1 cellular context compared by ENCODE assay signal in the genomic region with DNA sequence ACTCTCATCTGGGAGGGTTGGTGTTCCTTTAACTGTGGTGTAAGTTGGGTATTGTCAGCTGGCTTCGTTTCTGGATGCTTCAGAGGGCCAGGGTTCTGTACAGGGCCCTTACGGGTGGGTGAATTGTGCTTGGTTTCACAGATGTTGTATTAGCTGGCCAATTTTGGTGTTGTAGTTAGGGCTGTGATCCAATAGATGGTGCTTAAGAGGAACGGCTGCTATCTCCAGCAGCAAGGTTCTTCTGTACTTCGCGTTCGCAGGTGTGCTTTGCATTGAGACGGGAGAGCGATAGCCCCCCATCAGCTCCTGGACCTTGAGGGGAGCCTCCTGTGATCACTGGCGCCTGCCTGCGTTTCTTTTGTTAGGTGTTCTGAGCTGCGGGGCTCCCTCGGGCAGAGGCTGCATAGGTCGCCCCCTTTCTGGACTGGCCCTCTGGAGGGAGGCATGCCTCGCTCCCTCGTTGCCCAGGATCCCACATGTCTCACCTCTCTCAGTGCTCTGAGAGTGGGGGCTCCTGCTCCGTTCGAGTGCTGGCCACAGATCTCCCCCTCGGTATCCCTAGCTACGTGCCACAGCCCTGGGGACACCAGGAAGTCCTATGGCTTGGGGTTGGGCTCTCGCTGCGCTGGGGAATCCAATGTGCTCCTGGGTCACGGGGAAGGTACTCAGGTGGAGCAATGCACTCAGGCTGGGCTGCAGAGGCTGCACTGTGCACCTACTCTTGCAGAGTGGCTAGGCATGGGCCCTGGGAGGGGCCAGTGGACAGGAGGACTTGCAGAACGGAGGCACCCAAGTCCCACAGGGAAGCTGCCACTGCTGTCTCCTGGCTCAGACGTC.
TF ChIP-seq lines count a peak whose summit lies in the region.

No MANE protein-coding gene starts in this region.

TF ChIP-seq in HEK293, 187 proteins besides CTCF, POLR2A, EP300 and RAD21 (continued from another document):
- TF ChIP-seq, protein P1, sequence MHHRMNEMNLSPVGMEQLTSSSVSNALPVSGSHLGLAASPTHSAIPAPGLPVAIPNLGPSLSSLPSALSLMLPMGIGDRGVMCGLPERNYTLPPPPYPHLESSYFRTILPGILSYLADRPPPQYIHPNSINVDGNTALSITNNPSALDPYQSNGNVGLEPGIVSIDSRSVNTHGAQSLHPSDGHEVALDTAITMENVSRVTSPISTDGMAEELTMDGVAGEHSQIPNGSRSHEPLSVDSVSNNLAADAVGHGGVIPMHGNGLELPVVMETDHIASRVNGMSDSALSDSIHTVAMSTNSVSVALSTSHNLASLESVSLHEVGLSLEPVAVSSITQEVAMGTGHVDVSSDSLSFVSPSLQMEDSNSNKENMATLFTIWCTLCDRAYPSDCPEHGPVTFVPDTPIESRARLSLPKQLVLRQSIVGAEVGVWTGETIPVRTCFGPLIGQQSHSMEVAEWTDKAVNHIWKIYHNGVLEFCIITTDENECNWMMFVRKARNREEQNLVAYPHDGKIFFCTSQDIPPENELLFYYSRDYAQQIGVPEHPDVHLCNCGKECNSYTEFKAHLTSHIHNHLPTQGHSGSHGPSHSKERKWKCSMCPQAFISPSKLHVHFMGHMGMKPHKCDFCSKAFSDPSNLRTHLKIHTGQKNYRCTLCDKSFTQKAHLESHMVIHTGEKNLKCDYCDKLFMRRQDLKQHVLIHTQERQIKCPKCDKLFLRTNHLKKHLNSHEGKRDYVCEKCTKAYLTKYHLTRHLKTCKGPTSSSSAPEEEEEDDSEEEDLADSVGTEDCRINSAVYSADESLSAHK (tag by site-specific recombination; IDR thresholded peaks at IDR 0.05): no peak
- TF ChIP-seq ZNF654 (tag by site-specific recombination; IDR thresholded peaks at IDR 0.05; ENCODE audit: low read depth) (no peak), ZNF701 (tag by site-specific recombination; IDR thresholded peaks at IDR 0.05) (no peak), ZNF596 (tag by site-specific recombination; IDR thresholded peaks at IDR 0.05) (no peak), MZF1 (tag by site-specific recombination; IDR thresholded peaks at IDR 0.05; ENCODE audit: borderline replicate concordance) (no peak), ZBTB7A (tag by site-specific recombination; IDR thresholded peaks at IDR 0.05; ENCODE audit: low read depth) (no peak)
